Comparison of ENCODE assay signal across 8 cellular contexts in genomic region chr12:47080725-47081502, GRCh38. TPM values are rescaled to one million over a fixed set of nuclear protein-coding genes. Genes with fewer than 3 reads are reported as not detected.
DNase-seq lines count a peak whose midpoint lies in the region; ATAC-seq and TF ChIP-seq lines count a peak whose summit lies in the region.

No MANE protein-coding gene starts in this region.

- H3K4me1 Mint-ChIP-seq in CD4-positive, alpha-beta T cell (ENCODE audit: low read depth): peaks cover 93% of the 10 kb centered on the region
- peaks cover 34% of the 10 kb centered on the region for H3K4me1 Mint-ChIP-seq in mesothelial cell of epicardium

- POLR2A ChIA-PET in CD4-positive, alpha-beta T cell (lab: Charles Lee): interaction anchor here (0.7 to 4.9 kb wide), 16 partner anchors 9 to 698 kb away, joined by 3 to 43 read pairs (median 9); no protein-coding TSS in a partner anchor

- no peaks in the 10 kb centered on the region for H3K27me3 ChIP-seq in CD4-positive, alpha-beta T cell (ENCODE audit: control insufficient read depth, insufficient read depth, low read length)

- intact Hi-C loops in CD4-positive, alpha-beta T cell (cut with DNase I, micrococcal nuclease): loop anchor here (2.0 to 5.0 kb wide), 4 partner anchors 111 to 316 kb away; no protein-coding TSS in a partner anchor

- peak overlapping the region; percentile 80 for H3K27ac ChIP-seq in CD4-positive, alpha-beta T cell (ENCODE audit: low read depth, low read length)

- CTCF ChIA-PET in CD4-positive, alpha-beta T cell (lab: Charles Lee): interaction anchor here (1.7 to 3.5 kb wide), 2 partner anchors 10 to 317 kb away, joined by 8 to 11 read pairs; no protein-coding TSS in a partner anchor

- ATAC-seq in CD4-positive, alpha-beta T cell (ENCODE audit: poor library complexity): peak; percentile 37
- no peak for ATAC-seq in HG02610 (IDR thresholded peaks at IDR 0.05; ENCODE audit: unreplicated experiment)

- no peaks in the 10 kb centered on the region for H3K27me3 Mint-ChIP-seq in CD4-positive, alpha-beta T cell
- H3K27me3 Mint-ChIP-seq in mesothelial cell of epicardium (ENCODE audit: low read depth): peaks cover 42% of the 10 kb centered on the region

- no peak for TF ChIP-seq CTCF in CD4-positive, alpha-beta T cell (IDR thresholded peaks at IDR 0.05)
- no peak for TF ChIP-seq CTCF in mesothelial cell of epicardium (IDR thresholded peaks at IDR 0.05; ENCODE audit: unreplicated experiment)

- H3K9me3 ChIP-seq in CD4-positive, alpha-beta T cell (ENCODE audit: control insufficient read depth, low read length): no peaks in the 10 kb centered on the region

- peak overlapping the region; percentile 98 for H3K27ac Mint-ChIP-seq in CD4-positive, alpha-beta T cell
- H3K27ac Mint-ChIP-seq in mesothelial cell of epicardium: peak overlapping the region; percentile 83

- H3K36me3 Mint-ChIP-seq in CD4-positive, alpha-beta T cell (ENCODE audit: low read depth): peaks cover 19% of the 10 kb centered on the region
- H3K36me3 Mint-ChIP-seq in mesothelial cell of epicardium: no peaks in the 10 kb centered on the region

- no peaks in the 10 kb centered on the region for H3K9me3 Mint-ChIP-seq in CD4-positive, alpha-beta T cell
- H3K9me3 Mint-ChIP-seq in mesothelial cell of epicardium: no peaks in the 10 kb centered on the region

- DNase-seq in CD4-positive, alpha-beta T cell: peak in 8 of 10 experiments; percentile 7 to 47 (median 28)
- peak; percentile 73 for DNase-seq in LoVo (ENCODE audit: low spot score)
- peak; percentile 35 for DNase-seq in activated CD4-positive, alpha-beta T cell treated with anti-CD3 and anti-CD28 coated beads, Interleukin-2, amount 50 U/mL, for 4 hours
- DNase-seq in effector CD8-positive, alpha-beta T cell (lab: John Stamatoyannopoulos, UW): peak; percentile 25
- DNase-seq in mesothelial cell of epicardium (ENCODE audit: low spot score in 2 of 2, unreplicated experiment in 2 of 2): no peak
- peak; percentile 40 to 43 for DNase-seq in stimulated activated CD8-positive, alpha-beta memory T cell treated with anti-CD3 and anti-CD28 coated beads, Interleukin-7, amount 100 ng/mL, for 4 hours (ENCODE audit: low read depth in 2 of 2)
- no peak for DNase-seq in NCI-H446 treated with DMSO at 0.1 percent for 48 hours (lab: John Stamatoyannopoulos, UW)

- H3K4me3 Mint-ChIP-seq in CD4-positive, alpha-beta T cell: peak overlapping the region; percentile 95
- peak overlapping the region; percentile 86 for H3K4me3 Mint-ChIP-seq in mesothelial cell of epicardium

RNA-seq across cellular contexts. Expression of gene AMIGO2, which starts 1.2 kb away (rescaled TPM):
- total RNA-seq in CD4-positive, alpha-beta T cell: 10 to 100 TPM in 1 of 2 experiments, 1 to 10 TPM in 1; 9.7 to 10.1 TPM
- 7.5 to 8.5 TPM (median 7.9 TPM) in 3 replicates for total RNA-seq in mesothelial cell of epicardium

RNA-seq across cellular contexts. Expression of gene PCED1B, which starts 1.5 kb away (rescaled TPM):
- total RNA-seq in CD4-positive, alpha-beta T cell: 10 to 100 TPM; 18.7 to 20.0 TPM
- 2.8 to 4.8 TPM (median 3.1 TPM) in 3 replicates for total RNA-seq in mesothelial cell of epicardium

Comparison
In these comparisons a context has a peak if more than half of its experiments do, and no peak if none do; other contexts are left out.
1. DNase-seq: peak in CD4-positive, alpha-beta T cell (8 of 10), LoVo (single experiment), activated CD4-positive, alpha-beta T cell treated with anti-CD3 and anti-CD28 coated beads, Interleukin-2, amount 50 U/mL, for 4 hours (2 of 2), effector CD8-positive, alpha-beta T cell (single experiment) and stimulated activated CD8-positive, alpha-beta memory T cell treated with anti-CD3 and anti-CD28 coated beads, Interleukin-7, amount 100 ng/mL, for 4 hours (2 of 2); none in mesothelial cell of epicardium (0 of 2) and NCI-H446 treated with DMSO at 0.1 percent for 48 hours (single experiment).